Comparison of ENCODE assay signal across 8 cellular contexts in genomic region chr1:234212764-234213406, GRCh38.
DNase-seq lines count a peak whose midpoint lies in the region; ATAC-seq and TF ChIP-seq lines count a peak whose summit lies in the region.

No MANE protein-coding gene starts in this region.

- H3K9ac ChIP-seq in HCT116 (ENCODE audit: low read length), result no peak overlapping the region

- H4K20me1 ChIP-seq in HCT116 (ENCODE audit: insufficient read depth), result no peaks in the 10 kb centered on the region

- BruUV-seq in HCT116 (replicated peaks; lab: Mats Ljungman, UMichigan), result no TSS peak

- intact Hi-C loops in HCT116 (cut with micrococcal nuclease), result loop anchor here (2.0 kb wide), 1 partner anchor 58 kb away; no protein-coding TSS in a partner anchor

- peak; percentile 40 for DNase-seq in activated naive CD4-positive, alpha-beta T cell treated with Interleukin-2 at 50 U/mL for 16 hours
- no peak for DNase-seq in activated naive CD4-positive, alpha-beta T cell (lab: John Stamatoyannopoulos, UW)
- DNase-seq in HCT116 (ENCODE audit: low read depth, low spot score) (no peak), NCI-H128 (lab: John Stamatoyannopoulos, UW; ENCODE audit: unreplicated experiment) (peak; percentile 26), foreskin fibroblast (no peak), retina (peak; percentile 60), suprapubic skin (ENCODE audit: low spot score in 2 of 2) (no peak)

- H3K4me1 ChIP-seq in HCT116 (ENCODE audit: control insufficient read depth in 1 of 2, insufficient read depth in 2 of 2, low read length in 2 of 2), result no peaks in the 10 kb centered on the region; a peak in 1 of 4 replicates
- H3K4me1 ChIP-seq in suprapubic skin, result peaks cover 20% of the 10 kb centered on the region

- RAD21 ChIA-PET in HCT116 (lab: Charles Lee; ENCODE audit: low non-redundant PET in 1 of 2, low total read pairs in 2 of 2, uncharacterized antibody in 2 of 2, unreplicated experiment in 2 of 2), result no interaction called here

- H3K36me3 ChIP-seq in HCT116 (ENCODE audit: control insufficient read depth in 1 of 2, insufficient read depth in 2 of 2, low read length in 2 of 2), result no peaks in the 10 kb centered on the region
- H3K36me3 ChIP-seq in suprapubic skin, result no peaks in the 10 kb centered on the region

- peak; percentile 95 for ATAC-seq in HCT116

- peak; percentile 48 for TF ChIP-seq RAD21 in HCT116 (IDR thresholded peaks at IDR 0.05; ENCODE audit: low read depth)

- peak; percentile 47 to 65 (median 62); a peak in 5 of 6 replicates for TF ChIP-seq CTCF in HCT116 (IDR thresholded peaks at IDR 0.05 in 2 of 3, conservative IDR thresholded peaks at IDR 0.05 in 1 of 3; ENCODE audit: borderline replicate concordance in 1 of 3, insufficient read depth in 1 of 3, low read depth in 2 of 3, low read length in 2 of 3)
- peak; percentile 68 for TF ChIP-seq CTCF in VCaP (conservative IDR thresholded peaks at IDR 0.05)
- peak; percentile 10 for TF ChIP-seq CTCF in foreskin fibroblast (IDR thresholded peaks at IDR 0.05; ENCODE audit: low read depth, low read length)
- peak in 1 of 2 donors; percentile 10 for TF ChIP-seq CTCF in suprapubic skin (IDR thresholded peaks at IDR 0.05)

- H3K27ac ChIP-seq in HCT116 (ENCODE audit: low read depth, low read length) (no peak overlapping the region), VCaP (peak overlapping the region; percentile 77), suprapubic skin (no peak overlapping the region)

- H3K27me3 ChIP-seq in HCT116 (ENCODE audit: insufficient read depth, low read length), result no peaks in the 10 kb centered on the region
- peaks cover 33% of the 10 kb centered on the region for H3K27me3 ChIP-seq in suprapubic skin

- H3K9me2 ChIP-seq in HCT116 (ENCODE audit: insufficient read depth), result no peaks in the 10 kb centered on the region

- POLR2A ChIA-PET in HCT116 (lab: Charles Lee), result no interaction called here

- H3K4me3 ChIP-seq in HCT116 (replicated peaks in 1 of 2; ENCODE audit: low read depth in 1 of 2, low read length in 2 of 2) (no peak overlapping the region), foreskin fibroblast (ENCODE audit: low read depth in 1 of 2, low read length in 2 of 2) (no peak overlapping the region), suprapubic skin (no peak overlapping the region)

- CTCF ChIA-PET in HCT116 (lab: Charles Lee), result interaction anchor here (0.9 to 1.3 kb wide), 4 partner anchors 9 to 97 kb away, joined by 3 to 7 read pairs (median 5); no protein-coding TSS in a partner anchor

- H2AFZ ChIP-seq in HCT116 (ENCODE audit: low read depth, low read length, poor library complexity, severe bottlenecking), result no peak overlapping the region

- no peaks in the 10 kb centered on the region for H3K9me3 ChIP-seq in HCT116 (ENCODE audit: control insufficient read depth in 1 of 2, insufficient read depth in 1 of 2, low read depth in 1 of 2, low read length in 2 of 2)
- H3K9me3 ChIP-seq in suprapubic skin, result no peaks in the 10 kb centered on the region

- no peak for TF ChIP-seq POLR2A in HCT116 (IDR thresholded peaks at IDR 0.05; ENCODE audit: borderline replicate concordance, extremely low read depth, insufficient read depth, insufficient read length)
- no peak for TF ChIP-seq POLR2A in suprapubic skin (IDR thresholded peaks at IDR 0.05)

- WGBS in suprapubic skin, result 5% methylated on average over 2 of the region's 2 CpGs

- H3K4me2 ChIP-seq in HCT116 (ENCODE audit: low read length), result no peak overlapping the region

- TF ChIP-seq EP300 in suprapubic skin (IDR thresholded peaks at IDR 0.05), result no peak

- no peaks in the 10 kb centered on the region for H3K79me2 ChIP-seq in HCT116 (ENCODE audit: insufficient read depth, low read length)

TF ChIP-seq in HCT116, 20 proteins besides CTCF, POLR2A, EP300 and RAD21:
- no peak for TF ChIP-seq ZNF274 (IDR thresholded peaks at IDR 0.05; ENCODE audit: low read depth, low read length)
- TF ChIP-seq CEBPB (IDR thresholded peaks at IDR 0.05; ENCODE audit: low read depth), result no peak
- TF ChIP-seq EZH2phosphoT487 (IDR thresholded peaks at IDR 0.05; ENCODE audit: borderline replicate concordance), result no peak
- no peak for TF ChIP-seq YY1 (IDR thresholded peaks at IDR 0.05; ENCODE audit: extremely low read depth, insufficient replicate concordance, low read depth, low read length)
- no peak for TF ChIP-seq POLR2AphosphoS5 (IDR thresholded peaks at IDR 0.05; ENCODE audit: low read depth, low read length)
- TF ChIP-seq, protein P1, sequence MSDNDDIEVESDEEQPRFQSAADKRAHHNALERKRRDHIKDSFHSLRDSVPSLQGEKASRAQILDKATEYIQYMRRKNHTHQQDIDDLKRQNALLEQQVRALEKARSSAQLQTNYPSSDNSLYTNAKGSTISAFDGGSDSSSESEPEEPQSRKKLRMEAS (IDR thresholded peaks at IDR 0.05), result no peak
- TF ChIP-seq, protein P2, sequence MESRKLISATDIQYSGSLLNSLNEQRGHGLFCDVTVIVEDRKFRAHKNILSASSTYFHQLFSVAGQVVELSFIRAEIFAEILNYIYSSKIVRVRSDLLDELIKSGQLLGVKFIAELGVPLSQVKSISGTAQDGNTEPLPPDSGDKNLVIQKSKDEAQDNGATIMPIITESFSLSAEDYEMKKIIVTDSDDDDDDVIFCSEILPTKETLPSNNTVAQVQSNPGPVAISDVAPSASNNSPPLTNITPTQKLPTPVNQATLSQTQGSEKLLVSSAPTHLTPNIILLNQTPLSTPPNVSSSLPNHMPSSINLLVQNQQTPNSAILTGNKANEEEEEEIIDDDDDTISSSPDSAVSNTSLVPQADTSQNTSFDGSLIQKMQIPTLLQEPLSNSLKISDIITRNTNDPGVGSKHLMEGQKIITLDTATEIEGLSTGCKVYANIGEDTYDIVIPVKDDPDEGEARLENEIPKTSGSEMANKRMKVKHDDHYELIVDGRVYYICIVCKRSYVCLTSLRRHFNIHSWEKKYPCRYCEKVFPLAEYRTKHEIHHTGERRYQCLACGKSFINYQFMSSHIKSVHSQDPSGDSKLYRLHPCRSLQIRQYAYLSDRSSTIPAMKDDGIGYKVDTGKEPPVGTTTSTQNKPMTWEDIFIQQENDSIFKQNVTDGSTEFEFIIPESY (IDR thresholded peaks at IDR 0.05; ENCODE audit: extremely low read depth, insufficient replicate concordance, low read length), result no peak
TF ChIP-seq in HCT116: peak in this region for 0.

Comparison
In these comparisons a context has a peak if more than half of its experiments do, and no peak if none do; other contexts are left out.
1. DNase-seq: peak in activated naive CD4-positive, alpha-beta T cell treated with Interleukin-2 at 50 U/mL for 16 hours (single experiment), NCI-H128 (single experiment) and retina (single experiment); none in activated naive CD4-positive, alpha-beta T cell (0 of 4), HCT116 (single experiment), foreskin fibroblast (0 of 2) and suprapubic skin (0 of 2).